In the genomic region with DNA sequence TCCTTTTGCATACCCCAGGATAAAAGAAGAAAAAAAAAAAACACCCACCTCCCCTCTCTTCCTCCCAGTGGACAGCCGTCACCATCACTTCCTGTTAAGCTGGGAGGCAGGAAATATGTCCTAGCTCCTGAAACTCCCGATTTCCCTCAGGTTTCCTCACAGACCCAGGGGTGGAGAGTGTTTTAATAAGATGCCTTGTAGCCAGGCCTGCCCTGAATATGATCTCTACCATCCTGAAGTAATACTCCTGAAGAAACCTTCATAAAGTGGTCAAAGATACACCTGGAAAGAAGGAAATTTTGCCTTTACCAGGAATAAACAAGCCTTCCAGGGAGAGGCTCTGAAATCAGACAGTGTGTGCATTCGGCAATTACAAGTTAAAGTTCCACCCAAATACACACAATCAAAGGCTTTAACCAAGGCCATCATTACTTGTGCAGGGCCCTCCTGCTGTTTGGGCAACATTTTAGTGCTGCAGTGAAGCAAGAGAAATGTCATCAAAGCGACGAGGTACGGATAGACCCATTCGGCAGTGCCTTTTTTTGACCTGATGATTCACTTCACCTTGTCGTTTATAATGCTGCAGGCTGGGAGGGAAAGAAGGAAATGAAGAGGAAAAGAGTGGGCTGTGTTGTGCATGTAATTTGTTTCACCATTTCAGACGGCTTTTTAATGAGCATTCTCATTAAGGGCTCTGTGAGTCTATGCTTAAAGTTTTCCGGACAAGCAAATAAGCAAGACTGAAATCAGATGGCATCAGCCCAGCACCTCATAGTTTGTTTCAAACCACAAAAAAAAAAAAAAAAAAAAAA, we compare ENCODE assay signal across 1 cellular context.
TF ChIP-seq lines count a peak whose summit lies in the region.

No MANE protein-coding gene starts in this region.

TF ChIP-seq in HepG2, 621 proteins besides CTCF, POLR2A, EP300 and RAD21 (continued from another document and continues in another):
- no peak; the same call in 1 of the 2 replicates for TF ChIP-seq ZSCAN9 (CRISPR knock-in tag; IDR thresholded peaks at IDR 0.05; ENCODE audit: borderline replicate concordance)
- no peak for TF ChIP-seq SP2 (CRISPR knock-in tag; IDR thresholded peaks at IDR 0.05)
- no peak for TF ChIP-seq ZSCAN30 (CRISPR knock-in tag; IDR thresholded peaks at IDR 0.05)
- TF ChIP-seq STAT5B (CRISPR knock-in tag; IDR thresholded peaks at IDR 0.05): no peak; the same call in 1 of the 2 replicates
- no peak for TF ChIP-seq SRSF4 (IDR thresholded peaks at IDR 0.05; ENCODE audit: low read depth, low read length, poor library complexity, severe bottlenecking)
- TF ChIP-seq, protein P1, sequence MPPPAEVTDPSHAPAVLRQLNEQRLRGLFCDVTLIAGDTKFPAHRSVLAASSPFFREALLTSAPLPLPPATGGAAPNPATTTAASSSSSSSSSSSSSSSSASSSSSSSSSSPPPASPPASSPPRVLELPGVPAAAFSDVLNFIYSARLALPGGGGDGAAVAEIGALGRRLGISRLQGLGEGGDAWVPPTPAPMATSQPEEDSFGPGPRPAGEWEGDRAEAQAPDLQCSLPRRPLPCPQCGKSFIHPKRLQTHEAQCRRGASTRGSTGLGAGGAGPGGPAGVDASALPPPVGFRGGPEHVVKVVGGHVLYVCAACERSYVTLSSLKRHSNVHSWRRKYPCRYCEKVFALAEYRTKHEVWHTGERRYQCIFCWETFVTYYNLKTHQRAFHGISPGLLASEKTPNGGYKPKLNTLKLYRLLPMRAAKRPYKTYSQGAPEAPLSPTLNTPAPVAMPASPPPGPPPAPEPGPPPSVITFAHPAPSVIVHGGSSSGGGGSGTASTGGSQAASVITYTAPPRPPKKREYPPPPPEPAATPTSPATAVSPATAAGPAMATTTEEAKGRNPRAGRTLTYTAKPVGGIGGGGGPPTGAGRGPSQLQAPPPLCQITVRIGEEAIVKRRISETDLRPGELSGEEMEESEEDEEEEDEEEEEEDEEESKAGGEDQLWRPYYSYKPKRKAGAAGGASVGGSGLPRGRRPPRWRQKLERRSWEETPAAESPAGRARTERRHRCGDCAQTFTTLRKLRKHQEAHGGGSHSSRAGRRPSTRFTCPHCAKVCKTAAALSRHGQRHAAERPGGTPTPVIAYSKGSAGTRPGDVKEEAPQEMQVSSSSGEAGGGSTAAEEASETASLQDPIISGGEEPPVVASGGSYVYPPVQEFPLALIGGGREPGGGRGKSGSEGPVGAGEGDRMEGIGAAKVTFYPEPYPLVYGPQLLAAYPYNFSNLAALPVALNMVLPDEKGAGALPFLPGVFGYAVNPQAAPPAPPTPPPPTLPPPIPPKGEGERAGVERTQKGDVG (CRISPR knock-in tag; IDR thresholded peaks at IDR 0.05; ENCODE audit: borderline replicate concordance): no peak
- TF ChIP-seq, protein P2, sequence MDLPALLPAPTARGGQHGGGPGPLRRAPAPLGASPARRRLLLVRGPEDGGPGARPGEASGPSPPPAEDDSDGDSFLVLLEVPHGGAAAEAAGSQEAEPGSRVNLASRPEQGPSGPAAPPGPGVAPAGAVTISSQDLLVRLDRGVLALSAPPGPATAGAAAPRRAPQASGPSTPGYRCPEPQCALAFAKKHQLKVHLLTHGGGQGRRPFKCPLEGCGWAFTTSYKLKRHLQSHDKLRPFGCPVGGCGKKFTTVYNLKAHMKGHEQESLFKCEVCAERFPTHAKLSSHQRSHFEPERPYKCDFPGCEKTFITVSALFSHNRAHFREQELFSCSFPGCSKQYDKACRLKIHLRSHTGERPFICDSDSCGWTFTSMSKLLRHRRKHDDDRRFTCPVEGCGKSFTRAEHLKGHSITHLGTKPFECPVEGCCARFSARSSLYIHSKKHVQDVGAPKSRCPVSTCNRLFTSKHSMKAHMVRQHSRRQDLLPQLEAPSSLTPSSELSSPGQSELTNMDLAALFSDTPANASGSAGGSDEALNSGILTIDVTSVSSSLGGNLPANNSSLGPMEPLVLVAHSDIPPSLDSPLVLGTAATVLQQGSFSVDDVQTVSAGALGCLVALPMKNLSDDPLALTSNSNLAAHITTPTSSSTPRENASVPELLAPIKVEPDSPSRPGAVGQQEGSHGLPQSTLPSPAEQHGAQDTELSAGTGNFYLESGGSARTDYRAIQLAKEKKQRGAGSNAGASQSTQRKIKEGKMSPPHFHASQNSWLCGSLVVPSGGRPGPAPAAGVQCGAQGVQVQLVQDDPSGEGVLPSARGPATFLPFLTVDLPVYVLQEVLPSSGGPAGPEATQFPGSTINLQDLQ (CRISPR knock-in tag; IDR thresholded peaks at IDR 0.05): no peak
- TF ChIP-seq ZNF331 (CRISPR knock-in tag; IDR thresholded peaks at IDR 0.05): peak; percentile 61
- TF ChIP-seq, protein P3, sequence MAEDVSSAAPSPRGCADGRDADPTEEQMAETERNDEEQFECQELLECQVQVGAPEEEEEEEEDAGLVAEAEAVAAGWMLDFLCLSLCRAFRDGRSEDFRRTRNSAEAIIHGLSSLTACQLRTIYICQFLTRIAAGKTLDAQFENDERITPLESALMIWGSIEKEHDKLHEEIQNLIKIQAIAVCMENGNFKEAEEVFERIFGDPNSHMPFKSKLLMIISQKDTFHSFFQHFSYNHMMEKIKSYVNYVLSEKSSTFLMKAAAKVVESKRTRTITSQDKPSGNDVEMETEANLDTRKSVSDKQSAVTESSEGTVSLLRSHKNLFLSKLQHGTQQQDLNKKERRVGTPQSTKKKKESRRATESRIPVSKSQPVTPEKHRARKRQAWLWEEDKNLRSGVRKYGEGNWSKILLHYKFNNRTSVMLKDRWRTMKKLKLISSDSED (CRISPR knock-in tag; IDR thresholded peaks at IDR 0.05): no peak
- no peak for TF ChIP-seq MIER3 (CRISPR knock-in tag; IDR thresholded peaks at IDR 0.05; ENCODE audit: borderline replicate concordance)
- no peak for TF ChIP-seq PAF1 (CRISPR knock-in tag; IDR thresholded peaks at IDR 0.05)
- no peak for TF ChIP-seq ZNF230 (CRISPR knock-in tag; IDR thresholded peaks at IDR 0.05)
- no peak for TF ChIP-seq ZNF607 (CRISPR knock-in tag; IDR thresholded peaks at IDR 0.05; ENCODE audit: borderline replicate concordance)
- TF ChIP-seq, protein P4, sequence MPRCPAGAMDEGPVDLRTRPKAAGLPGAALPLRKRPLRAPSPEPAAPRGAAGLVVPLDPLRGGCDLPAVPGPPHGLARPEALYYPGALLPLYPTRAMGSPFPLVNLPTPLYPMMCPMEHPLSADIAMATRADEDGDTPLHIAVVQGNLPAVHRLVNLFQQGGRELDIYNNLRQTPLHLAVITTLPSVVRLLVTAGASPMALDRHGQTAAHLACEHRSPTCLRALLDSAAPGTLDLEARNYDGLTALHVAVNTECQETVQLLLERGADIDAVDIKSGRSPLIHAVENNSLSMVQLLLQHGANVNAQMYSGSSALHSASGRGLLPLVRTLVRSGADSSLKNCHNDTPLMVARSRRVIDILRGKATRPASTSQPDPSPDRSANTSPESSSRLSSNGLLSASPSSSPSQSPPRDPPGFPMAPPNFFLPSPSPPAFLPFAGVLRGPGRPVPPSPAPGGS (CRISPR knock-in tag; IDR thresholded peaks at IDR 0.05): no peak
- TF ChIP-seq, protein P5, sequence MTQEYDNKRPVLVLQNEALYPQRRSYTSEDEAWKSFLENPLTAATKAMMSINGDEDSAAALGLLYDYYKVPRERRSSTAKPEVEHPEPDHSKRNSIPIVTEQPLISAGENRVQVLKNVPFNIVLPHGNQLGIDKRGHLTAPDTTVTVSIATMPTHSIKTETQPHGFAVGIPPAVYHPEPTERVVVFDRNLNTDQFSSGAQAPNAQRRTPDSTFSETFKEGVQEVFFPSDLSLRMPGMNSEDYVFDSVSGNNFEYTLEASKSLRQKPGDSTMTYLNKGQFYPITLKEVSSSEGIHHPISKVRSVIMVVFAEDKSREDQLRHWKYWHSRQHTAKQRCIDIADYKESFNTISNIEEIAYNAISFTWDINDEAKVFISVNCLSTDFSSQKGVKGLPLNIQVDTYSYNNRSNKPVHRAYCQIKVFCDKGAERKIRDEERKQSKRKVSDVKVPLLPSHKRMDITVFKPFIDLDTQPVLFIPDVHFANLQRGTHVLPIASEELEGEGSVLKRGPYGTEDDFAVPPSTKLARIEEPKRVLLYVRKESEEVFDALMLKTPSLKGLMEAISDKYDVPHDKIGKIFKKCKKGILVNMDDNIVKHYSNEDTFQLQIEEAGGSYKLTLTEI (CRISPR knock-in tag; conservative IDR thresholded peaks at IDR 0.05): no peak
- TF ChIP-seq, protein P6, sequence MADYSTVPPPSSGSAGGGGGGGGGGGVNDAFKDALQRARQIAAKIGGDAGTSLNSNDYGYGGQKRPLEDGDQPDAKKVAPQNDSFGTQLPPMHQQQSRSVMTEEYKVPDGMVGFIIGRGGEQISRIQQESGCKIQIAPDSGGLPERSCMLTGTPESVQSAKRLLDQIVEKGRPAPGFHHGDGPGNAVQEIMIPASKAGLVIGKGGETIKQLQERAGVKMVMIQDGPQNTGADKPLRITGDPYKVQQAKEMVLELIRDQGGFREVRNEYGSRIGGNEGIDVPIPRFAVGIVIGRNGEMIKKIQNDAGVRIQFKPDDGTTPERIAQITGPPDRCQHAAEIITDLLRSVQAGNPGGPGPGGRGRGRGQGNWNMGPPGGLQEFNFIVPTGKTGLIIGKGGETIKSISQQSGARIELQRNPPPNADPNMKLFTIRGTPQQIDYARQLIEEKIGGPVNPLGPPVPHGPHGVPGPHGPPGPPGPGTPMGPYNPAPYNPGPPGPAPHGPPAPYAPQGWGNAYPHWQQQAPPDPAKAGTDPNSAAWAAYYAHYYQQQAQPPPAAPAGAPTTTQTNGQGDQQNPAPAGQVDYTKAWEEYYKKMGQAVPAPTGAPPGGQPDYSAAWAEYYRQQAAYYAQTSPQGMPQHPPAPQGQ (CRISPR knock-in tag; IDR thresholded peaks at IDR 0.05; ENCODE audit: borderline replicate concordance): no peak
- TF ChIP-seq, protein P7, sequence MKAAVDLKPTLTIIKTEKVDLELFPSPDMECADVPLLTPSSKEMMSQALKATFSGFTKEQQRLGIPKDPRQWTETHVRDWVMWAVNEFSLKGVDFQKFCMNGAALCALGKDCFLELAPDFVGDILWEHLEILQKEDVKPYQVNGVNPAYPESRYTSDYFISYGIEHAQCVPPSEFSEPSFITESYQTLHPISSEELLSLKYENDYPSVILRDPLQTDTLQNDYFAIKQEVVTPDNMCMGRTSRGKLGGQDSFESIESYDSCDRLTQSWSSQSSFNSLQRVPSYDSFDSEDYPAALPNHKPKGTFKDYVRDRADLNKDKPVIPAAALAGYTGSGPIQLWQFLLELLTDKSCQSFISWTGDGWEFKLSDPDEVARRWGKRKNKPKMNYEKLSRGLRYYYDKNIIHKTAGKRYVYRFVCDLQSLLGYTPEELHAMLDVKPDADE (CRISPR knock-in tag; IDR thresholded peaks at IDR 0.05): no peak
- TF ChIP-seq, protein P8, sequence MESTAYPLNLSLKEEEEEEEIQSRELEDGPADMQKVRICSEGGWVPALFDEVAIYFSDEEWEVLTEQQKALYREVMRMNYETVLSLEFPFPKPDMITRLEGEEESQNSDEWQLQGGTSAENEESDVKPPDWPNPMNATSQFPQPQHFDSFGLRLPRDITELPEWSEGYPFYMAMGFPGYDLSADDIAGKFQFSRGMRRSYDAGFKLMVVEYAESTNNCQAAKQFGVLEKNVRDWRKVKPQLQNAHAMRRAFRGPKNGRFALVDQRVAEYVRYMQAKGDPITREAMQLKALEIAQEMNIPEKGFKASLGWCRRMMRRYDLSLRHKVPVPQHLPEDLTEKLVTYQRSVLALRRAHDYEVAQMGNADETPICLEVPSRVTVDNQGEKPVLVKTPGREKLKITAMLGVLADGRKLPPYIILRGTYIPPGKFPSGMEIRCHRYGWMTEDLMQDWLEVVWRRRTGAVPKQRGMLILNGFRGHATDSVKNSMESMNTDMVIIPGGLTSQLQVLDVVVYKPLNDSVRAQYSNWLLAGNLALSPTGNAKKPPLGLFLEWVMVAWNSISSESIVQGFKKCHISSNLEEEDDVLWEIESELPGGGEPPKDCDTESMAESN (CRISPR knock-in tag; conservative IDR thresholded peaks at IDR 0.05): peak; percentile 76; the same call in 1 of the 2 replicates
- TF ChIP-seq SRSF9 (IDR thresholded peaks at IDR 0.05; ENCODE audit: borderline replicate concordance, insufficient read depth, low read depth, low read length, poor library complexity, severe bottlenecking): no peak
- 0 out of 2 replicates have a peak, but pooled peaks have one; percentile 55 for TF ChIP-seq CCDC6 (CRISPR knock-in tag; IDR thresholded peaks at IDR 0.05)
- TF ChIP-seq RFX1 (IDR thresholded peaks at IDR 0.05): no peak
- TF ChIP-seq ZNF484 (CRISPR knock-in tag; IDR thresholded peaks at IDR 0.05; ENCODE audit: borderline replicate concordance, low read depth): no peak
- no peak for TF ChIP-seq JARID2 (CRISPR knock-in tag; IDR thresholded peaks at IDR 0.05; ENCODE audit: insufficient replicate concordance)
- no peak for TF ChIP-seq ATF7 (IDR thresholded peaks at IDR 0.05)
- no peak for TF ChIP-seq ATF7 (CRISPR knock-in tag; IDR thresholded peaks at IDR 0.05)
- TF ChIP-seq RXRA (CRISPR knock-in tag; IDR thresholded peaks at IDR 0.05): peak; percentile 59; the same call in 1 of the 2 replicates
- TF ChIP-seq ZNF34 (CRISPR knock-in tag; IDR thresholded peaks at IDR 0.05; ENCODE audit: borderline replicate concordance): no peak
- no peak for TF ChIP-seq TBL1XR1 (IDR thresholded peaks at IDR 0.05; ENCODE audit: borderline replicate concordance, low read length, partially characterized antibody)
- TF ChIP-seq ZBTB7B (CRISPR knock-in tag; IDR thresholded peaks at IDR 0.05): no peak
- no peak for TF ChIP-seq KLF9 (CRISPR knock-in tag; IDR thresholded peaks at IDR 0.05; ENCODE audit: low read depth)
- no peak for TF ChIP-seq ZNF383 (CRISPR knock-in tag; IDR thresholded peaks at IDR 0.05; ENCODE audit: borderline replicate concordance)
- 0 out of 2 replicates have a peak, but pooled peaks have one; percentile 71 for TF ChIP-seq HOXD1 (CRISPR knock-in tag; IDR thresholded peaks at IDR 0.05)
- TF ChIP-seq, protein P9, sequence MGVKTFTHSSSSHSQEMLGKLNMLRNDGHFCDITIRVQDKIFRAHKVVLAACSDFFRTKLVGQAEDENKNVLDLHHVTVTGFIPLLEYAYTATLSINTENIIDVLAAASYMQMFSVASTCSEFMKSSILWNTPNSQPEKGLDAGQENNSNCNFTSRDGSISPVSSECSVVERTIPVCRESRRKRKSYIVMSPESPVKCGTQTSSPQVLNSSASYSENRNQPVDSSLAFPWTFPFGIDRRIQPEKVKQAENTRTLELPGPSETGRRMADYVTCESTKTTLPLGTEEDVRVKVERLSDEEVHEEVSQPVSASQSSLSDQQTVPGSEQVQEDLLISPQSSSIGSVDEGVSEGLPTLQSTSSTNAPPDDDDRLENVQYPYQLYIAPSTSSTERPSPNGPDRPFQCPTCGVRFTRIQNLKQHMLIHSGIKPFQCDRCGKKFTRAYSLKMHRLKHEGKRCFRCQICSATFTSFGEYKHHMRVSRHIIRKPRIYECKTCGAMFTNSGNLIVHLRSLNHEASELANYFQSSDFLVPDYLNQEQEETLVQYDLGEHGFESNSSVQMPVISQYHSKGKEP (CRISPR knock-in tag; IDR thresholded peaks at IDR 0.05): no peak
- TF ChIP-seq MTA3 (CRISPR knock-in tag; IDR thresholded peaks at IDR 0.05): no peak
- TF ChIP-seq ZNF260 (CRISPR knock-in tag; IDR thresholded peaks at IDR 0.05; ENCODE audit: borderline replicate concordance, low read depth): no peak
- TF ChIP-seq NCOA2 (CRISPR knock-in tag; IDR thresholded peaks at IDR 0.05): peak; percentile 90
- no peak for TF ChIP-seq AGO1 (IDR thresholded peaks at IDR 0.05; ENCODE audit: low read depth, low read length, poor library complexity, severe bottlenecking)
- no peak for TF ChIP-seq TGIF2 (CRISPR knock-in tag; IDR thresholded peaks at IDR 0.05)
- no peak for TF ChIP-seq TCF7L2 (IDR thresholded peaks at IDR 0.05; ENCODE audit: low read depth, low read length)
- no peak for TF ChIP-seq SMAD1 (CRISPR knock-in tag; IDR thresholded peaks at IDR 0.05; ENCODE audit: borderline replicate concordance, low read depth)
- peak; percentile 39; the same call in 1 of the 2 replicates for TF ChIP-seq ZNF772 (CRISPR knock-in tag; IDR thresholded peaks at IDR 0.05)
- TF ChIP-seq NFIB (CRISPR knock-in tag; IDR thresholded peaks at IDR 0.05; ENCODE audit: borderline replicate concordance): no peak
- TF ChIP-seq, protein P10, sequence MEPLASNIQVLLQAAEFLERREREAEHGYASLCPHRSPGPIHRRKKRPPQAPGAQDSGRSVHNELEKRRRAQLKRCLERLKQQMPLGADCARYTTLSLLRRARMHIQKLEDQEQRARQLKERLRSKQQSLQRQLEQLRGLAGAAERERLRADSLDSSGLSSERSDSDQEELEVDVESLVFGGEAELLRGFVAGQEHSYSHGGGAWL (CRISPR knock-in tag; IDR thresholded peaks at IDR 0.05): no peak
